In the genomic region with DNA sequence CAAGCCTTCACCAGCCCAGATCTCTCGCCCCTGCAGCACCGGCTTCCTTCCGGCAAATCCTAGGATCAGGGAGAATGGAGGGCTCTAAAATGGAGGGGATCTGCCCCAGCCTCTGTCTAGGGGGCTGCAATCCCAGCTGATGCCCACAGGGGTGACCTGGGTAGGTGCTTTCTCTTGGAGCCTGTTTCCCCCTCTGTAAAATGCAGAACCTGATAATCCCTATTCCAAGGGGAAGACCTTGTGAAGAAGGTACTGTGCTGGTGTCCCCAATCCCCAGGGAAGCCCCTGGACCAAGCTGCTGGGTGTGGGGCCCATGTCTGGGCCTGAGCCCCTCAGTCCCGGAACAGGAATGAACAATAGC, we compare ENCODE assay signal across 28 cellular contexts. TPM values are rescaled to one million over a fixed set of nuclear protein-coding genes. Genes with fewer than 3 reads are reported as not detected.
DNase-seq lines count a peak whose midpoint lies in the region; ATAC-seq and TF ChIP-seq lines count a peak whose summit lies in the region.
"Had no signal": no experiment of that assay in that cellular context is flagged by ENCODE, and none has a peak within 500 bp of the region (broad histone marks: within the 10 kb centered on the region; RNA-seq: fewer than 3 reads in every experiment).

No MANE protein-coding gene starts in this region.

- no peaks in the 10 kb centered on the region; the same call in 1 of the 2 replicates for H3K27me3 ChIP-seq in Karpas-422 (ENCODE audit: low read length)
- H3K27me3 ChIP-seq in ectodermal cell (ENCODE audit: control insufficient read depth, insufficient read depth, low read length, poor library complexity, severe bottlenecking) = peaks cover 3% of the 10 kb centered on the region
- H3K27me3 ChIP-seq in spleen (replicated peaks in 1 of 7) = peaks cover 0 to 59% (median 3%) of the 10 kb centered on the region in 7 donors
- no peaks in the 10 kb centered on the region for H3K27me3 ChIP-seq in lower lobe of right lung (ENCODE audit: low read depth)

- peak overlapping the region; percentile 12 for H3K4me3 ChIP-seq in GM12864 (ENCODE audit: low read depth, low read length)
- no peak overlapping the region for H3K4me3 ChIP-seq in Karpas-422 (ENCODE audit: low read length)
- H3K4me3 ChIP-seq in ectodermal cell (ENCODE audit: insufficient read depth, low read depth, low read length) = peak overlapping the region; percentile 9
- peak overlapping the region in 3 of 8 donors; percentile 64 to 77 (median 77) for H3K4me3 ChIP-seq in spleen
- H3K4me3 ChIP-seq in lower lobe of right lung = no peak overlapping the region
- H3K4me3 ChIP-seq: gastrocnemius medialis, HAP-1 had no signal

- H3K36me3 ChIP-seq in Karpas-422 (ENCODE audit: insufficient read depth, low read length) (no peaks in the 10 kb centered on the region), ectodermal cell (ENCODE audit: control insufficient read depth, insufficient read depth, low read length) (no peaks in the 10 kb centered on the region), spleen (no peaks in the 10 kb centered on the region), lower lobe of right lung (no peaks in the 10 kb centered on the region)
- H3K36me3 ChIP-seq: gastrocnemius medialis, HAP-1 had no signal

- peaks cover 13% of the 10 kb centered on the region; the same call in 1 of the 2 replicates for H4K20me1 ChIP-seq in Karpas-422 (ENCODE audit: insufficient read depth, low read depth, low read length)

- H3K4me1 ChIP-seq in Karpas-422 (ENCODE audit: low read length) (peaks cover 16% of the 10 kb centered on the region), ectodermal cell (ENCODE audit: control insufficient read depth, insufficient read depth, low read length) (peaks cover 24% of the 10 kb centered on the region), spleen (peaks cover 19 to 76% (median 52%) of the 10 kb centered on the region in 6 donors), lower lobe of right lung (peaks cover 25% of the 10 kb centered on the region)
- H3K4me1 ChIP-seq: gastrocnemius medialis, HAP-1 had no signal

- peak overlapping the region; percentile 48 for H3K4me2 ChIP-seq in Karpas-422 (ENCODE audit: low read depth, low read length, poor library complexity, severe bottlenecking)

- intact Hi-C loops in spleen (cut with DNase I; ENCODE audit: low total_unique reads) = no loop called here
- intact Hi-C loops in lower lobe of right lung (cut with DNase I) = no loop called here

- H3K27ac ChIP-seq in Karpas-422 (ENCODE audit: low read length) (no peak overlapping the region), ectodermal cell (ENCODE audit: insufficient read depth, low read depth, low read length, poor library complexity, severe bottlenecking) (no peak overlapping the region), spleen (peak overlapping the region in 7 of 8 donors; percentile 11 to 91 (median 68)), lower lobe of right lung (no peak overlapping the region)
- H3K27ac ChIP-seq: gastrocnemius medialis had no signal

- 95 to 96% methylated on average over 4 of the region's 4 CpGs for WGBS in ectodermal cell, 2 experiments
- WGBS in spleen, 5 donors = 33 to 59% (median 49%) methylated on average over 3 to 4 of the region's 4 CpGs

- TF ChIP-seq CTCF in GM12864 (IDR thresholded peaks at IDR 0.05; ENCODE audit: low read depth, low read length, missing control alignments) (peak; percentile 34), spleen (IDR thresholded peaks at IDR 0.05 in 8 of 11, conservative IDR thresholded peaks at IDR 0.05 in 3 of 11) (no peak), lower lobe of right lung (IDR thresholded peaks at IDR 0.05) (no peak)

- no peak for TF ChIP-seq POLR2A in spleen (IDR thresholded peaks at IDR 0.05)

- no peak overlapping the region for H3K9ac ChIP-seq in Karpas-422 (ENCODE audit: low read length)

- no peak for DNase-seq in GM12864 (ENCODE audit: low read depth)
- peak; percentile 51 for DNase-seq in Karpas-422
- no peak for DNase-seq in spleen
- DNase-seq in activated CD4-positive, alpha-beta T cell treated with anti-CD3 and anti-CD28 coated beads for 48 hours = no peak
- no peak for DNase-seq in SW480 (ENCODE audit: low spot score)
- DNase-seq in lower lobe of right lung = no peak
- no peak for DNase-seq in superior temporal gyrus (ENCODE audit: extremely low spot score)
- DNase-seq: activated CD8-positive, alpha-beta T cell treated with anti-CD3 and anti-CD28 coated beads, Interleukin-2, amount 10 ng/mL, durations not matched to agents 7 days and 5 days; activated T-cell treated with anti-CD3 and anti-CD28 coated beads, Interleukin-2, amount 50 U/mL, for 1 hour; amniotic stem cell; Caco-2; effector CD4-positive, alpha-beta T cell; EL; gastrocnemius medialis; Kasumi-1; kidney; NCI-H1105; NCI-H2081; NCI-H446 treated with DMSO at 0.1 percent for 48 hours; NK-92 treated with Interleukin-12 subunit alpha and Interleukin-12 subunit beta, amount 100 ng/mL, for 24 hours; stimulated activated CD4-positive, alpha-beta T cell treated with anti-CD3 and anti-CD28 coated beads, Interleukin-2, amount 100 ng/mL, for 24 hours; stimulated activated naive CD4-positive, alpha-beta T cell treated with Interleukin-2 at 50 U/mL for 16 hours; T-helper 9 cell; trophoblast cell had no signal

- no peak for ATAC-seq in lower lobe of right lung
- ATAC-seq: activated CD8-positive, alpha-beta T cell treated with anti-CD3 and anti-CD28 coated beads, Interleukin-2, amount 10 ng/mL, durations not matched to agents 7 days and 5 days; esophagus mucosa; gastrocnemius medialis had no signal

- no peaks in the 10 kb centered on the region for H3K9me2 ChIP-seq in Karpas-422 (replicated peaks; ENCODE audit: insufficient read depth, low read length)

- no peaks in the 10 kb centered on the region for H3K79me2 ChIP-seq in Karpas-422 (ENCODE audit: low read length)

- H2AFZ ChIP-seq in Karpas-422 (ENCODE audit: low read length) = no peak overlapping the region

- no peaks in the 10 kb centered on the region for H3K9me3 ChIP-seq in Karpas-422 (ENCODE audit: low read length)
- H3K9me3 ChIP-seq in ectodermal cell (ENCODE audit: control insufficient read depth, low read length) = no peaks in the 10 kb centered on the region
- no peaks in the 10 kb centered on the region for H3K9me3 ChIP-seq in spleen
- H3K9me3 ChIP-seq in lower lobe of right lung = no peaks in the 10 kb centered on the region
- H3K9me3 ChIP-seq: Caco-2, gastrocnemius medialis, HAP-1 had no signal

RNA-seq across cellular contexts. Expression of gene EMID1, which starts 2.8 kb away (rescaled TPM):
- total RNA-seq in Karpas-422 (2014; rRNA removed; shearing (Covaris generic); ENCODE audit: low replicate concordance) = 0.26 and 0.32 TPM in 2 replicates
- 21.6 TPM for polyA plus RNA-seq in ectodermal cell (2013, experiment 1 of 4)
- polyA plus RNA-seq in ectodermal cell (2013, experiment 2 of 4) = 24.8 TPM
- 19.0 TPM for polyA plus RNA-seq in ectodermal cell (2013, experiment 3 of 4)
- polyA plus RNA-seq in ectodermal cell (2013, experiment 4 of 4) = 22.6 TPM
- total RNA-seq in spleen (10 to 100 TPM; 38.0 to 90.3 (median 62.0) TPM), lower lobe of right lung (8.2 TPM)
- polyA plus RNA-seq in spleen = 10 to 100 TPM; 18.5 to 62.6 (median 60.4) TPM
- total RNA-seq: activated CD8-positive, alpha-beta T cell treated with anti-CD3 and anti-CD28 coated beads, Interleukin-2, amount 10 ng/mL, durations not matched to agents 7 days and 5 days; RPMI7951 had no signal

RNA-seq across cellular contexts. Expression of gene RHBDD3, which starts 59.3 kb away (rescaled TPM):
- total RNA-seq in Karpas-422 (2014; rRNA removed; shearing (Covaris generic); ENCODE audit: low replicate concordance) = 8.8 and 29.7 TPM in 2 replicates
- polyA plus RNA-seq in ectodermal cell (2013, experiment 1 of 4) = 72.3 TPM
- polyA plus RNA-seq in ectodermal cell (2013, experiment 2 of 4) = 67.2 TPM
- 58.3 TPM for polyA plus RNA-seq in ectodermal cell (2013, experiment 3 of 4)
- 62.7 TPM for polyA plus RNA-seq in ectodermal cell (2013, experiment 4 of 4)
- total RNA-seq in spleen (10 to 100 TPM; 17.6 to 45.8 (median 24.7) TPM), lower lobe of right lung (16.4 TPM)
- 10 to 100 TPM; 16.3 to 36.5 (median 23.9) TPM for polyA plus RNA-seq in spleen

RNA-seq across cellular contexts. Expression of gene EWSR1, which starts 59.6 kb away (rescaled TPM):
- 281 and 309 TPM in 2 replicates for total RNA-seq in Karpas-422 (2014; rRNA removed; shearing (Covaris generic); ENCODE audit: low replicate concordance)
- 536 TPM for polyA plus RNA-seq in ectodermal cell (2013, experiment 1 of 4)
- polyA plus RNA-seq in ectodermal cell (2013, experiment 2 of 4) = 548 TPM
- 438 TPM for polyA plus RNA-seq in ectodermal cell (2013, experiment 3 of 4)
- 536 TPM for polyA plus RNA-seq in ectodermal cell (2013, experiment 4 of 4)
- total RNA-seq in spleen = 100 to 1,000 TPM; 181 to 282 (median 266) TPM
- polyA plus RNA-seq in spleen = 100 to 1,000 TPM; 127 to 207 (median 204) TPM
- total RNA-seq in lower lobe of right lung = 159 TPM

Comparison
In these comparisons a context has a peak if more than half of its experiments do, and no peak if none do; other contexts are left out.
1. H3K4me3 ChIP-seq: peak in GM12864 (single experiment) and ectodermal cell (single experiment); none in Karpas-422 (single experiment) and lower lobe of right lung (single experiment).
2. H3K27ac ChIP-seq: peak in spleen (7 of 8); none in Karpas-422 (single experiment), ectodermal cell (single experiment) and lower lobe of right lung (single experiment).